ENCODE assay signal across 8 cellular contexts in the genomic region with DNA sequence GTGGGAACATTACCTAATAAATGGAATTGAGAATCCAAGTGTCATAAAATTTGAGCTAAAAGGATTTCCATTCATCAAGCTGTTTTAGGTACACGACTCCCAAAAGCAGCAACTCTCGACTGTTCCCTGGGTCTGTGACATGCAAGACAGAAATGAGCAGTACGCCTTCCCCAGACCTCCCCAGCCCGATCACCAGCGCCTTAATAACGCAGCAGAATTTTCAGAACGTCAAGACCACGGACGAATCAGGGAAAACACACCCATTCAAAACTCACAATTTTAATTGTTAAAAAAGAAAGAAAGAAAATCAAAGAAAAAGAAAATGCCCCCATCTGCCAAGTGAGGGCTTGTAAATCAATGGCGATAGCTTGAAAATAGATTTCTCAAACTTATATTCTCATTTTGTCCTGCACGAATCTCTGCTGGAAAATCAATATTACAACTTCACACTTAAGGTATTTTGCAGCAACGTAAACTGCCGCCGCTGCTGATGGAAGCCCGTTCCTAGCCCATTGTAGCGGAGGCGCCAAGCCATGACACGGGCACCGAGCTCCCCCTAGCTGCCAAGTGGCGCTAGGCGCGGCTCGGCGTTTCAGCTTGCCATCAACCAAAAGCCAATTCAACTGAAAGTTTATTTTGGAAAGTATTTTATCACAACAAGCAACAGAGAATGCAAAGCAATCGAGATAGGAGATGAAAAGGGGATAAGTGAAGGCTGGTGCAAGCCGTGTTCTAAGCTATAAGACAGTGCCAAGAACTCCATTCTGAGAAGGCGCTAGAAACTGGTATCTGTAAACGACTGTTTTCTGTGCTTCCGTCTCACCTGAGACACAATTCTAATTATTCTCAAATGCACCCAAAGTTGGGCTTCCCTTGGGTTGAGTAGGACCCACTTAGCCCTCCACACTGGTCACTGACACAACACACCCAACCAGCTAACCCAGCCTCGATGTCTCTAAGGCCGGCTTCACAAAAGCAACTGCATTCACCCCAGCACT. TPM values are rescaled to one million over a fixed set of nuclear protein-coding genes. Genes with fewer than 3 reads are reported as not detected.
DNase-seq lines count a peak whose midpoint lies in the region; ATAC-seq and TF ChIP-seq lines count a peak whose summit lies in the region.

No MANE protein-coding gene starts in this region.

- no peak overlapping the region for H3K27ac ChIP-seq in right lobe of liver

- no peak for TF ChIP-seq POLR2A in right lobe of liver (IDR thresholded peaks at IDR 0.05)

- H3K9me3 ChIP-seq in right lobe of liver = no peaks in the 10 kb centered on the region

- peak; percentile 78 for ATAC-seq in HG02870 (IDR thresholded peaks at IDR 0.05; ENCODE audit: unreplicated experiment)
- peak; percentile 90 to 97 (median 94) for ATAC-seq in right lobe of liver
- no peak for ATAC-seq in GM21825 (IDR thresholded peaks at IDR 0.05; ENCODE audit: unreplicated experiment)

- intact Hi-C loops in right lobe of liver (cut with DNase I) = loop anchor here in 1 of 2 donors (10.0 kb wide), 1 partner anchor 1572 kb away; no protein-coding TSS in a partner anchor

- DNase-seq in NCI-H226 = peak; percentile 28
- peak; percentile 93 for DNase-seq in activated CD4-positive, alpha-beta T cell treated with anti-CD3 and anti-CD28 coated beads for 48 hours
- DNase-seq in choroid plexus epithelial cell (ENCODE audit: low read depth) = peak; percentile 79
- peak; percentile 73 to 80 (median 79) for DNase-seq in right lobe of liver
- peak; percentile 80 to 84 (median 83) for DNase-seq in stimulated activated CD4-positive, alpha-beta T cell treated with anti-CD3 and anti-CD28 coated beads, TNF-alpha, amount 100 ng/mL, for 24 hours (ENCODE audit: low read depth in 3 of 3)

- H3K4me3 ChIP-seq in choroid plexus epithelial cell (ENCODE audit: low read depth, low read length) (no peak overlapping the region), right lobe of liver (no peak overlapping the region)

- WGBS in right lobe of liver (ENCODE audit: insufficient coverage, low coverage, low lambda C conversion rate, missing lambda C conversion rate) = 13% methylated on average over 30 of the region's 31 CpGs

- peak; percentile 96 for TF ChIP-seq CTCF in GM12872 (IDR thresholded peaks at IDR 0.05; ENCODE audit: insufficient read depth, low read depth, low read length)
- peak; percentile 100 for TF ChIP-seq CTCF in choroid plexus epithelial cell (conservative IDR thresholded peaks at IDR 0.05; ENCODE audit: low read depth, low read length)
- TF ChIP-seq CTCF in right lobe of liver (IDR thresholded peaks at IDR 0.05) = peak; percentile 95 to 99 (median 98)

- H3K27me3 ChIP-seq in right lobe of liver = peaks cover 0 to 30% of the 10 kb centered on the region in 2 donors

- H3K36me3 ChIP-seq in right lobe of liver = no peaks in the 10 kb centered on the region

- H3K4me1 ChIP-seq in right lobe of liver = peaks cover 0 to 7% (median under 1%) of the 10 kb centered on the region in 4 donors

RNA-seq across cellular contexts. Expression of gene BCL11B, which starts 5.5 kb away (rescaled TPM):
- under 1 TPM; 0.04 to 0.61 (median 0.24) TPM for total RNA-seq in right lobe of liver

Comparison
In these comparisons a context has a peak if more than half of its experiments do, and no peak if none do; other contexts are left out.
1. DNase-seq: peak in every context shown above with its lines; median percentile 93 in activated CD4-positive, alpha-beta T cell treated with anti-CD3 and anti-CD28 coated beads for 48 hours; 83 in stimulated activated CD4-positive, alpha-beta T cell treated with anti-CD3 and anti-CD28 coated beads, TNF-alpha, amount 100 ng/mL, for 24 hours; 79 in choroid plexus epithelial cell; 79 in right lobe of liver; 28 in NCI-H226.